28 cellular contexts compared by ENCODE assay signal in the genomic region with DNA sequence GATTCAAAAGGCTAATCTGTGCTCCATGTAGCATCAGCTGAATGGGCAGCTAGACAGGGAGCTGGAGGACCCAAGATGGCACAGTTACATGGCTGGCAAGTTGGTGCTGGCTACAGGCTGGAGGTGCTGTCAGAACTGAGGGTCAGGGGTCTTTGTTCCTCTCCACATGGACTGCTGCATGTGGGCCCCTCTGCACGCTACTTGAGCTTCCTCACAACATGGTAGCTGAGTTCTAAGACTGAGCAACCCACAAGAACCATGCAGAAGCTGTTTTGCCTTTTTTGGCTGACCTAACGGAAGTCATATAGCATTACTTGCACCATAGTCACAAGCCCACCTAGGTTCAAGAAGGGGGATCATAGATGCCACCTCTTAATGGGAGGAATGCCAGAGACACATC.
"Had no signal": no experiment of that assay in that cellular context is flagged by ENCODE, and none has a peak within 500 bp of the region (broad histone marks: within the 10 kb centered on the region; RNA-seq: fewer than 3 reads in every experiment).

No MANE protein-coding gene starts in this region.

- H3K79me2 ChIP-seq: parathyroid adenoma had no signal

- H3K27ac Mint-ChIP-seq: naive thymus-derived CD8-positive, alpha-beta T cell; natural killer cell treated with Interleukin-12 subunit alpha and Interleukin-12 subunit beta and Interleukin-15 and Interleukin-18, amount 100 ng/mL, for 72 hours; nephron progenitor cell; progenitor cell of endocrine pancreas; stimulated activated effector memory CD8-positive, alpha-beta T cell treated with anti-CD3 and anti-CD28 coated beads, Interleukin-12 subunit alpha, Interleukin-12 subunit beta, amount 100 ng/mL, for 72 hours; stimulated activated naive B cell treated with anti-CD40 and anti-IgM and Interleukin-4, amounts not matched to agents 10 μg/mL and 1 μg/mL and 100 μg/mL, for 72 hours; stimulated activated naive CD8-positive, alpha-beta T cell treated with anti-CD3 and anti-CD28 coated beads, Interleukin-15, Interleukin-2, amounts not matched to agents 100 ng/mL and 50 ng/mL, for 24 hours had no signal

- H3K9me3 ChIP-seq: neutrophil, right lobe of liver, thyroid gland, upper lobe of right lung had no signal

- H3K27ac ChIP-seq: neutrophil, ovary, parathyroid adenoma, psoas muscle, right lobe of liver, sigmoid colon, stomach, thoracic aorta, thyroid gland, tibial nerve, upper lobe of right lung, uterus had no signal

- H3K36me3 ChIP-seq: neutrophil, ovary, right lobe of liver, sigmoid colon, stomach, thoracic aorta, thyroid gland, tibial nerve, upper lobe of right lung, uterus had no signal

- H3K4me1 Mint-ChIP-seq: naive thymus-derived CD8-positive, alpha-beta T cell; stimulated activated effector memory CD8-positive, alpha-beta T cell treated with anti-CD3 and anti-CD28 coated beads, Interleukin-12 subunit alpha, Interleukin-12 subunit beta, amount 100 ng/mL, for 72 hours had no signal

- H3K36me3 Mint-ChIP-seq: stimulated activated effector memory CD8-positive, alpha-beta T cell treated with anti-CD3 and anti-CD28 coated beads, Interleukin-12 subunit alpha, Interleukin-12 subunit beta, amount 100 ng/mL, for 72 hours had no signal

- H3K27me3 ChIP-seq: neutrophil, ovary, right lobe of liver, sigmoid colon, stomach, thyroid gland, tibial nerve, upper lobe of right lung, uterus had no signal

- ATAC-seq: naive thymus-derived CD8-positive, alpha-beta T cell; natural killer cell treated with Interleukin-12 subunit alpha and Interleukin-12 subunit beta and Interleukin-15 and Interleukin-18, amount 100 ng/mL, for 72 hours; psoas muscle; stimulated activated effector memory CD8-positive, alpha-beta T cell treated with anti-CD3 and anti-CD28 coated beads, Interleukin-12 subunit alpha, Interleukin-12 subunit beta, amount 100 ng/mL, for 72 hours; stimulated activated naive B cell treated with anti-CD40 and anti-IgM and Interleukin-4, amounts not matched to agents 10 μg/mL and 1 μg/mL and 100 μg/mL, for 72 hours; upper lobe of right lung had no signal

- H3K9ac ChIP-seq: parathyroid adenoma had no signal

- H3K27me3 Mint-ChIP-seq: natural killer cell treated with Interleukin-12 subunit alpha and Interleukin-12 subunit beta and Interleukin-15 and Interleukin-18, amount 100 ng/mL, for 72 hours had no signal

- H3K4me3 ChIP-seq: ovary, psoas muscle, right lobe of liver, sigmoid colon, stomach, thoracic aorta, thyroid gland, tibial nerve, upper lobe of right lung, uterus had no signal

- H2AFZ ChIP-seq: parathyroid adenoma had no signal

- FAIRE-seq: small intestine had no signal

- H3K4me3 Mint-ChIP-seq: naive thymus-derived CD8-positive, alpha-beta T cell; natural killer cell treated with Interleukin-12 subunit alpha and Interleukin-12 subunit beta and Interleukin-15 and Interleukin-18, amount 100 ng/mL, for 72 hours; nephron progenitor cell; neural crest cell; stimulated activated effector memory CD8-positive, alpha-beta T cell treated with anti-CD3 and anti-CD28 coated beads, Interleukin-12 subunit alpha, Interleukin-12 subunit beta, amount 100 ng/mL, for 72 hours; stimulated activated naive B cell treated with anti-CD40 and anti-IgM and Interleukin-4, amounts not matched to agents 10 μg/mL and 1 μg/mL and 100 μg/mL, for 72 hours; stimulated activated naive CD8-positive, alpha-beta T cell treated with anti-CD3 and anti-CD28 coated beads, Interleukin-15, Interleukin-2, amounts not matched to agents 100 ng/mL and 50 ng/mL, for 24 hours had no signal

- H3K9me3 Mint-ChIP-seq: natural killer cell treated with Interleukin-12 subunit alpha and Interleukin-12 subunit beta and Interleukin-15 and Interleukin-18, amount 100 ng/mL, for 72 hours; stimulated activated effector memory CD8-positive, alpha-beta T cell treated with anti-CD3 and anti-CD28 coated beads, Interleukin-12 subunit alpha, Interleukin-12 subunit beta, amount 100 ng/mL, for 72 hours had no signal

- H3K4me1 ChIP-seq: parathyroid adenoma, psoas muscle, right lobe of liver, thyroid gland had no signal

- DNase-seq: naive thymus-derived CD8-positive, alpha-beta T cell; nephron progenitor cell; nucleus accumbens; ovary; psoas muscle; right cardiac atrium; sigmoid colon; stimulated activated CD4-positive, alpha-beta T cell treated with anti-CD3 and anti-CD28 coated beads, Interleukin-15, amount 100 ng/mL, for 24 hours; stimulated activated CD4-positive, alpha-beta T cell treated with anti-CD3 and anti-CD28 coated beads, Interleukin-2, amount 100 ng/mL, for 24 hours; stimulated activated CD4-positive, alpha-beta T cell treated with anti-CD3 and anti-CD28 coated beads, Interleukin-2, amount 100 ng/mL, for 48 hours; stimulated activated CD4-positive, alpha-beta T cell treated with anti-CD3 and anti-CD28 coated beads, Interleukin-4, amount 100 ng/mL, for 24 hours; stimulated activated naive B cell treated with anti-CD40 and anti-IgM and Interleukin-4, amounts not matched to agents 10 μg/mL and 1 μg/mL and 100 μg/mL, for 72 hours; stimulated activated naive CD4-positive, alpha-beta T cell treated with Interleukin-2 at 50 U/mL for 16 hours; stomach; thyroid gland; upper lobe of right lung; uterus had no signal
